7 cellular contexts compared by ENCODE assay signal in the genomic region with DNA sequence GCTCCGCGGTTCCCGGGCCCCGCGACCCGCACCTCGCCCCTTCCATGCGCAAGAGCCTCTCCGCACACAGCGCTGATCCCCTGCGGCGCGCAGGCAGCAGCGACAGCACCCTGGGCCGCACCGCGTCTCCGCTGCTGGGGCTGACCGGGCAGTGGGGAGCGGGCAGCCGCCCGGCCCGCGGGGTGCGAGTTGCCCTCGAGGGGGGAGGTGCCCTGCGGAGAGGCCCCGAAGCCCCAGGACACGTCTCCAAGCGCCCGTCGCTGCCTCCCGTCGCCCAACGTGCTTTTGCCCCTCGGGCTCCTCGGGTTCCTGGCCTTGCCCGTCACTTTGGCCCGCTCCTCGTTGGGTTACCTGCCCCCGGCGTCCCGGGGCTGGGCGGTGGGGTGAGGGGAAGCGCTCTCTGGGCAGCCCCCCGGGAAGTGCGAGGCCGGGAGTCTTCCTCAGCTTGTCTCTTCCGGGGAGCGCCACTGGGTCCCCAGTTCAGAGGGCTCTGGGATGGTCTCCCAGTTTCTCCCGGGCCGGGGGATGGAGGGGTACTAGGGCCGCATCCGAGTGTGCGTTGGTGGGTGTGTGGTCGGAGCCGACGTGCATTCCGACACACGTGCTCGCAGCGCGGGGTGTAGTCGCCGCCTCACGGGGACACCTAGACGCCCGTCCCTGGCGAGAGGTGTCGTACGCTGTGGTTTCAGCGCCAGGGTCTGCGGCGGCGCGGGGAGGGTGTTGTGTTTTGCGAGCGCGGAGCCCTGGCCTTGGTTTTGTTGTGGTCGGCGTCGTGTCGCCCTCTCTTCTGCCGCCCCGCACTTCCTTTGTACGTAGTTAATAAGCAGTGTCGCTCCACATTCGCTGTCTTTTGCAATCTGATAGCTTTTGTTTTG. TPM values are rescaled to one million over a fixed set of nuclear protein-coding genes. Genes with fewer than 3 reads are reported as not detected.
DNase-seq lines count a peak whose midpoint lies in the region; ATAC-seq, FAIRE-seq and TF ChIP-seq lines count a peak whose summit lies in the region.

No MANE protein-coding gene starts in this region.

- FAIRE-seq in RCC 7860 (lab: Jason Lieb, UNC): no peak

- TF ChIP-seq CTCF in WERI-Rb-1 (IDR thresholded peaks at IDR 0.05; ENCODE audit: low read depth, low read length): no peak

- DNase-seq in HK-2 (ENCODE audit: unreplicated experiment) (peak; percentile 32), WERI-Rb-1 (peak; percentile 17), cerebellum (ENCODE audit: low spot score) (peak; percentile 17), left colon (peak; percentile 34 to 59), DMS79 (lab: John Stamatoyannopoulos, UW) (no peak), RCC 7860 (ENCODE audit: low spot score) (no peak)
- DNase-seq in stimulated activated CD4-positive, alpha-beta T cell treated with anti-CD3 and anti-CD28 coated beads, Interleukin-4, amount 100 ng/mL, for 24 hours: peak; percentile 42

- peaks cover 8% of the 10 kb centered on the region for H3K27me3 ChIP-seq in WERI-Rb-1 (ENCODE audit: insufficient read depth, low read depth, severe bottlenecking)

- no peak overlapping the region for H3K27ac ChIP-seq in WERI-Rb-1

- no peaks in the 10 kb centered on the region for H3K36me3 ChIP-seq in WERI-Rb-1

- intact Hi-C loops in left colon (cut with DNase I, micrococcal nuclease): loop anchor here in 1 of 2 donors (10.0 kb wide), 1 partner anchor 125 kb away; no protein-coding TSS in a partner anchor

- no peaks in the 10 kb centered on the region for H3K9me3 ChIP-seq in WERI-Rb-1 (ENCODE audit: severe bottlenecking)

- peak overlapping the region; percentile 91 for H3K4me3 ChIP-seq in WERI-Rb-1 (ENCODE audit: low read depth, low read length)

- peak; percentile 30 for ATAC-seq in left colon

RNA-seq across cellular contexts. Expression of a gene that starts 1.9 kb away (rescaled TPM):
- total RNA-seq in cerebellum: 68.7 TPM
- total RNA-seq in left colon: 10 to 100 TPM; 40.2 to 42.0 TPM

Comparison
In these comparisons a context has a peak if more than half of its experiments do, and no peak if none do; other contexts are left out.
1. DNase-seq: peak in HK-2 (single experiment), WERI-Rb-1 (single experiment), cerebellum (single experiment), left colon (2 of 2) and stimulated activated CD4-positive, alpha-beta T cell treated with anti-CD3 and anti-CD28 coated beads, Interleukin-4, amount 100 ng/mL, for 24 hours (single experiment); none in DMS79 (single experiment) and RCC 7860 (single experiment).